Comparison of ENCODE assay signal across 18 cellular contexts in genomic region chr4:31803511-31804195, GRCh38.
"Had no signal": no experiment of that assay in that cellular context is flagged by ENCODE, and none has a peak within 500 bp of the region (broad histone marks: within the 10 kb centered on the region; RNA-seq: fewer than 3 reads in every experiment).

No MANE protein-coding gene starts in this region.

- H3K27ac Mint-ChIP-seq: activated CD4-positive, alpha-beta memory T cell treated with anti-CD3 and anti-CD28 coated beads, Interleukin-2, amount 10 ng/mL, durations not matched to agents 7 days and 5 days; activated naive CD4-positive, alpha-beta T cell treated with anti-CD3 and anti-CD28 coated beads, Interleukin-2, amount 10 ng/mL, durations not matched to agents 7 days and 5 days; activated naive CD8-positive, alpha-beta T cell treated with anti-CD3 and anti-CD28 coated beads, Interleukin-2, amount 50 U/mL, for 24 hours; activated T-helper 2 cell treated with anti-CD3 and anti-CD28 coated beads, Interferon-gamma antibody, Interleukin-2, Interleukin-4, amounts not matched to agents 10 μg/mL and 5 μg/mL and 100 μg/mL, durations not matched to agents 14 hours and 24 hours and 36 hours; naive thymus-derived CD8-positive, alpha-beta T cell; T-cell had no signal

- H3K4me1 Mint-ChIP-seq: activated CD4-positive, alpha-beta memory T cell treated with anti-CD3 and anti-CD28 coated beads, Interleukin-2, amount 10 ng/mL, durations not matched to agents 7 days and 5 days; activated naive CD4-positive, alpha-beta T cell treated with anti-CD3 and anti-CD28 coated beads, Interleukin-2, amount 10 ng/mL, durations not matched to agents 7 days and 5 days; activated naive CD8-positive, alpha-beta T cell treated with anti-CD3 and anti-CD28 coated beads, Interleukin-2, amount 50 U/mL, for 24 hours; naive thymus-derived CD8-positive, alpha-beta T cell; T-cell had no signal

- H3K4me2 ChIP-seq: SK-N-SH had no signal

- H3K4me3 Mint-ChIP-seq: activated CD4-positive, alpha-beta memory T cell treated with anti-CD3 and anti-CD28 coated beads, Interleukin-2, amount 10 ng/mL, durations not matched to agents 7 days and 5 days; activated naive CD4-positive, alpha-beta T cell treated with anti-CD3 and anti-CD28 coated beads, Interleukin-2, amount 10 ng/mL, durations not matched to agents 7 days and 5 days; activated naive CD8-positive, alpha-beta T cell treated with anti-CD3 and anti-CD28 coated beads, Interleukin-2, amount 50 U/mL, for 24 hours; naive thymus-derived CD8-positive, alpha-beta T cell; T-cell had no signal

- H3K36me3 Mint-ChIP-seq: activated naive CD4-positive, alpha-beta T cell treated with anti-CD3 and anti-CD28 coated beads, Interleukin-2, amount 10 ng/mL, durations not matched to agents 7 days and 5 days; T-cell had no signal

- H3K4me3 ChIP-seq: ascending aorta, tibial artery had no signal

- H3K27me3 Mint-ChIP-seq: activated CD4-positive, alpha-beta memory T cell treated with anti-CD3 and anti-CD28 coated beads, Interleukin-2, amount 10 ng/mL, durations not matched to agents 7 days and 5 days; activated naive CD4-positive, alpha-beta T cell treated with anti-CD3 and anti-CD28 coated beads, Interleukin-2, amount 10 ng/mL, durations not matched to agents 7 days and 5 days; activated naive CD8-positive, alpha-beta T cell treated with anti-CD3 and anti-CD28 coated beads, Interleukin-2, amount 50 U/mL, for 24 hours; naive thymus-derived CD8-positive, alpha-beta T cell; T-cell had no signal

- H3K36me3 ChIP-seq: ascending aorta, neutrophil, tibial artery had no signal

- H3K9me3 ChIP-seq: ascending aorta, neutrophil, SK-N-SH, tibial artery had no signal

- H3K4me1 ChIP-seq: ascending aorta had no signal

- H3K27me3 ChIP-seq: ascending aorta, neutrophil, tibial artery had no signal

- H3K9me2 ChIP-seq: SK-N-SH had no signal

- DNase-seq: activated CD4-positive, alpha-beta memory T cell treated with anti-CD3 and anti-CD28 coated beads, Interleukin-2, amount 10 ng/mL, durations not matched to agents 7 days and 5 days; activated CD4-positive, alpha-beta T cell treated with anti-CD3 and anti-CD28 coated beads for 48 hours; activated CD4-positive, CD25-positive, alpha-beta regulatory T cell; activated naive CD4-positive, alpha-beta T cell treated with anti-CD3 and anti-CD28 coated beads, Interleukin-2, amount 10 ng/mL, durations not matched to agents 7 days and 5 days; activated naive CD8-positive, alpha-beta T cell treated with anti-CD3 and anti-CD28 coated beads, Interleukin-2, amount 50 U/mL, for 24 hours; activated T-cell treated with anti-CD3 and anti-CD28 coated beads, Interleukin-2, amount 50 U/mL, for 1 hour; erythroblast; mesendoderm; naive thymus-derived CD8-positive, alpha-beta T cell; SK-N-SH; stimulated activated naive CD8-positive, alpha-beta T cell treated with anti-CD3 and anti-CD28 coated beads, Interleukin-15, Interleukin-2, amounts not matched to agents 100 U/mL and 50 U/mL, for 24 hours; substantia nigra; T-cell; T-helper 9 cell; tibial artery had no signal

- H3K27ac ChIP-seq: ascending aorta, neutrophil, tibial artery had no signal

- H3K9ac ChIP-seq: SK-N-SH had no signal
